ENCODE assay signal across 1 cellular context in genomic region chr6:166654573-166654972, GRCh38.
TF ChIP-seq lines count a peak whose summit lies in the region.

No MANE protein-coding gene starts in this region.

TF ChIP-seq in SK-N-SH, 30 proteins besides CTCF, POLR2A, EP300 and RAD21 (continued from another document):
- TF ChIP-seq RCOR1 (IDR thresholded peaks at IDR 0.05; ENCODE audit: low read length) (no peak), PBX3 (IDR thresholded peaks at IDR 0.05) (peak; percentile 17; the same call in 1 of the 2 replicates), RXRA (IDR thresholded peaks at IDR 0.05; ENCODE audit: borderline replicate concordance, low read depth) (no peak), GABPA (IDR thresholded peaks at IDR 0.05; ENCODE audit: low read depth) (no peak), TAF1 (IDR thresholded peaks at IDR 0.05; ENCODE audit: borderline replicate concordance, low read depth, low read length) (no peak), TCF12 (IDR thresholded peaks at IDR 0.05) (peak; percentile 34; the same call in 1 of the 2 replicates)
